In the genomic region with DNA sequence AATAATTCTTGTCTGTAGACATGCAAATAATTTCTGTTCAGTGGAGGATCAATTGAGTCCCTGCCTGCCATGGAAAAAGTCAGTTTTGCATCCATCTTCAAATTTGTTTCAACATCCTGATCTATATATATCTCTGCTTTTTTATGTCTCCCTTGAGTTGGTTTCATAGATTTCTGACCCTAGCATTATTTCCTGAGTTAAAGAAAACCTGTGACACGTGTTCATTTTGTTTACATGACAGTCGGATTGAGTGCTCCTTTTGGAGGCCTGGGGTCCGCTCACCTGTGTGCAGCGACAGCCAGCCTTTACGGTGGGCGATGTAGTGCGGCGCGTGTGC, we compare ENCODE assay signal across 8 cellular contexts. TPM values are rescaled to one million over a fixed set of nuclear protein-coding genes. Genes with fewer than 3 reads are reported as not detected.
DNase-seq lines count a peak whose midpoint lies in the region; ATAC-seq and TF ChIP-seq lines count a peak whose summit lies in the region.

No MANE protein-coding gene starts in this region.

- TF ChIP-seq CTCF in BJ (IDR thresholded peaks at IDR 0.05; ENCODE audit: insufficient read depth, low read depth, low read length) = no peak

- no peak overlapping the region for H3K27ac ChIP-seq in thymus (ENCODE audit: low read depth)

- H3K27me3 ChIP-seq in BJ (ENCODE audit: control insufficient read depth, insufficient read depth, low read length) = no peaks in the 10 kb centered on the region
- H3K27me3 ChIP-seq in thymus (ENCODE audit: control insufficient read depth, insufficient read depth) = no peaks in the 10 kb centered on the region

- H3K27me3 Mint-ChIP-seq in activated naive CD8-positive, alpha-beta T cell treated with anti-CD3 and anti-CD28 coated beads, Interleukin-2, amount 50 U/mL, for 24 hours = peaks cover 6% of the 10 kb centered on the region

- peak overlapping the region; percentile 64 for H3K27ac Mint-ChIP-seq in activated naive CD8-positive, alpha-beta T cell treated with anti-CD3 and anti-CD28 coated beads, Interleukin-2, amount 50 U/mL, for 24 hours

- ATAC-seq in HG02678 (IDR thresholded peaks at IDR 0.05; ENCODE audit: unreplicated experiment) = peak; percentile 0
- peak; percentile 4 for ATAC-seq in activated naive CD8-positive, alpha-beta T cell treated with anti-CD3 and anti-CD28 coated beads, Interleukin-2, amount 50 U/mL, for 24 hours
- ATAC-seq in left lobe of liver = peak; percentile 18
- ATAC-seq in GM18867 (IDR thresholded peaks at IDR 0.05; ENCODE audit: unreplicated experiment) = no peak
- no peak for ATAC-seq in HG02623 (IDR thresholded peaks at IDR 0.05; ENCODE audit: unreplicated experiment)

- POLR2A ChIA-PET in BJ (lab: Charles Lee) = no interaction called here

- H3K36me3 Mint-ChIP-seq in activated naive CD8-positive, alpha-beta T cell treated with anti-CD3 and anti-CD28 coated beads, Interleukin-2, amount 50 U/mL, for 24 hours (ENCODE audit: low read depth) = peaks cover 22% of the 10 kb centered on the region

- H3K9me3 ChIP-seq in thymus (ENCODE audit: control insufficient read depth) = no peaks in the 10 kb centered on the region

- H3K4me1 Mint-ChIP-seq in activated naive CD8-positive, alpha-beta T cell treated with anti-CD3 and anti-CD28 coated beads, Interleukin-2, amount 50 U/mL, for 24 hours = peaks cover 39% of the 10 kb centered on the region

- CTCF ChIA-PET in BJ (lab: Yijun Ruan, JAX) = interaction anchor here (0.9 to 1.6 kb wide), 2 partner anchors 10 to 140 kb away, joined by 3 to 4 read pairs; a partner anchor contains a TSS

- peaks cover 4% of the 10 kb centered on the region for H3K4me1 ChIP-seq in thymus (ENCODE audit: control insufficient read depth, insufficient read depth, low read length)

- no peaks in the 10 kb centered on the region for H3K9me3 Mint-ChIP-seq in activated naive CD8-positive, alpha-beta T cell treated with anti-CD3 and anti-CD28 coated beads, Interleukin-2, amount 50 U/mL, for 24 hours

- H3K36me3 ChIP-seq in BJ (ENCODE audit: control insufficient read depth, insufficient read depth, low read length) = peaks cover 8% of the 10 kb centered on the region
- peaks cover 9% of the 10 kb centered on the region for H3K36me3 ChIP-seq in thymus (ENCODE audit: control insufficient read depth, insufficient read depth)

- peak overlapping the region; percentile 84 for H3K4me3 Mint-ChIP-seq in activated naive CD8-positive, alpha-beta T cell treated with anti-CD3 and anti-CD28 coated beads, Interleukin-2, amount 50 U/mL, for 24 hours

- H3K4me3 ChIP-seq in BJ (ENCODE audit: low read depth, low read length) = peak overlapping the region; percentile 81
- peak overlapping the region; percentile 91 for H3K4me3 ChIP-seq in thymus (ENCODE audit: low read length)

- DNase-seq in BJ (ENCODE audit: low read depth) (no peak), left lobe of liver (ENCODE audit: low spot score) (no peak), NCI-H226 (no peak)
- DNase-seq in activated naive CD8-positive, alpha-beta T cell treated with anti-CD3 and anti-CD28 coated beads, Interleukin-2, amount 50 U/mL, for 24 hours = no peak

- 2% methylated on average over 9 of the region's 9 CpGs for WGBS in thymus

RNA-seq across cellular contexts. Expression of a gene that starts 0.7 kb away (rescaled TPM):
- polyA plus RNA-seq in BJ (2011; rRNA removed) (189 and 229 TPM in 2 replicates), thymus (80.5 TPM)
- 72.0 and 111 TPM in 2 replicates for polyA minus RNA-seq in BJ (2011; rRNA and poly(A)+ RNA removed)
- 70.8 TPM for total RNA-seq in left lobe of liver

RNA-seq across cellular contexts. Expression of a gene that starts 37.7 kb away (rescaled TPM):
- 34.3 and 41.6 TPM in 2 replicates for polyA plus RNA-seq in BJ (2011; rRNA removed)
- 20.9 and 36.3 TPM in 2 replicates for polyA minus RNA-seq in BJ (2011; rRNA and poly(A)+ RNA removed)
- 18.0 TPM for total RNA-seq in left lobe of liver
- 14.6 TPM for polyA plus RNA-seq in thymus

RNA-seq across cellular contexts. Expression of a gene that starts 57.6 kb away (rescaled TPM):
- polyA plus RNA-seq in BJ (2011; rRNA removed) (24.3 and 27.6 TPM in 2 replicates), thymus (10.2 TPM)
- 20.4 and 26.4 TPM in 2 replicates for polyA minus RNA-seq in BJ (2011; rRNA and poly(A)+ RNA removed)
- total RNA-seq in left lobe of liver = 17.7 TPM

Comparison
In these comparisons a context has a peak if more than half of its experiments do, and no peak if none do; other contexts are left out.
1. ATAC-seq: peak in HG02678 (single experiment), activated naive CD8-positive, alpha-beta T cell treated with anti-CD3 and anti-CD28 coated beads, Interleukin-2, amount 50 U/mL, for 24 hours (single experiment) and left lobe of liver (single experiment); none in GM18867 (single experiment) and HG02623 (single experiment).